15 cellular contexts compared by ENCODE assay signal in the genomic region with DNA sequence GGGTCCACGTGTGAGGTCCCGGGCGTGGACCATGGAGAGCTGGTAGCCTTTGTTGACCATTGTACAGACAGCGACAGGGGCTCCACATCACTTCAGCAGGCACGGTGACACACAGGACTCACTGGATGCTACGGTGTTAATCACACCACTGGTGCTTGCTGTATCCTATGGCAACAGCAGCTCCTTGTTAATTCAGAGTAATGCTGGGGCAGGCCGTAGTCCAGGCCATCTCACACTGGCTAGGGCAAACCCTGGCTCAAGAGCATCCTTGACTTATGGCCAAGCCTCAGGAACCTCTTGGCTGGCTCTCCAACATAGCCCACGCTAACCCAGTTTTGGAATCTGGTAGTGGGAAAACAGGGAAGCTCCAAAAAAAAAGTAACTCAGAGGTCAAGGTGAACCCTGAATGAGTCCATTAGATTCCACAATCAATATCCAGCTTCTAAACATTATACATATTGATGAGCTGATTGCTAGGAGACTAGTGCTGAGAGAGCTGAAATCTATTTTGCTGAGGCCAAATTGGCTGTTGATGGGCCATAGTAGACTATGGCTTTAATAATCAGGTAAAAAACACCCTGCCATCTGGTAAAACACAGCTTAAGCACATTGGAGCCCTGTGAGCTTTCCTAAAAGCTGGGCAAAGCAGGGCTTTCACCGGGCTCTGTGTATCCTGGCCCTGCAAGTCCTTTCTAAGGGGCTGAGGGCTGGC.
DNase-seq lines count a peak whose midpoint lies in the region; ATAC-seq and TF ChIP-seq lines count a peak whose summit lies in the region.
"Had no signal": no experiment of that assay in that cellular context is flagged by ENCODE, and none has a peak within 500 bp of the region (broad histone marks: within the 10 kb centered on the region; RNA-seq: fewer than 3 reads in every experiment).

No MANE protein-coding gene starts in this region.

- peak; percentile 45 for DNase-seq in NCI-H1694 treated with DMSO at 0.1 percent for 48 hours (lab: John Stamatoyannopoulos, UW)
- DNase-seq in NCI-H1694 (lab: John Stamatoyannopoulos, UW) = no peak
- DNase-seq in NCI-H146 (lab: John Stamatoyannopoulos, UW) = peak; percentile 88
- peak; percentile 78 for DNase-seq in cerebellum (ENCODE audit: low spot score)
- DNase-seq in NK-92 (lab: John Stamatoyannopoulos, UW; ENCODE audit: unreplicated experiment) = no peak
- DNase-seq: activated CD4-positive, alpha-beta T cell treated with anti-CD3 and anti-CD28 coated beads for 1 hour; body of pancreas; endodermal cell; NCI-H187; OCI-M1; spleen; tibial artery had no signal

- ATAC-seq in HG02970 (IDR thresholded peaks at IDR 0.05; ENCODE audit: low FRiP score, unreplicated experiment) = no peak
- ATAC-seq in GM18505 (IDR thresholded peaks at IDR 0.05; ENCODE audit: unreplicated experiment) = no peak
- ATAC-seq: body of pancreas had no signal

- TF ChIP-seq POLR2A in GM18505 (IDR thresholded peaks at IDR 0.05; ENCODE audit: borderline replicate concordance, extremely low read depth, insufficient read depth, insufficient read length) = no peak

- no peaks in the 10 kb centered on the region for H3K27me3 ChIP-seq in rectal smooth muscle tissue (ENCODE audit: control insufficient read depth, insufficient read depth, low read length)
- H3K27me3 ChIP-seq: body of pancreas, spleen, tibial artery had no signal

- no peak overlapping the region for H3K4me3 ChIP-seq in rectal smooth muscle tissue (ENCODE audit: low read length)
- H3K4me3 ChIP-seq: body of pancreas, spleen, tibial artery had no signal

- no peak overlapping the region for H3K9ac ChIP-seq in rectal smooth muscle tissue (ENCODE audit: low read length)

- H3K4me1 ChIP-seq in rectal smooth muscle tissue (ENCODE audit: control insufficient read depth, insufficient read depth, low read length) = peaks cover 10% of the 10 kb centered on the region

- no peaks in the 10 kb centered on the region for H3K36me3 ChIP-seq in rectal smooth muscle tissue (ENCODE audit: control insufficient read depth, insufficient read depth, low read length)
- H3K36me3 ChIP-seq: spleen, tibial artery had no signal

- H3K27ac ChIP-seq in rectal smooth muscle tissue (ENCODE audit: low read depth, low read length) = peak overlapping the region; percentile 27
- H3K27ac ChIP-seq: body of pancreas, spleen, tibial artery had no signal

Comparison
In these comparisons a context has a peak if more than half of its experiments do, and no peak if none do; other contexts are left out.
1. DNase-seq: peak in NCI-H1694 treated with DMSO at 0.1 percent for 48 hours (single experiment), NCI-H146 (single experiment) and cerebellum (single experiment); none in NCI-H1694 (single experiment) and NK-92 (single experiment).